In the genomic region with DNA sequence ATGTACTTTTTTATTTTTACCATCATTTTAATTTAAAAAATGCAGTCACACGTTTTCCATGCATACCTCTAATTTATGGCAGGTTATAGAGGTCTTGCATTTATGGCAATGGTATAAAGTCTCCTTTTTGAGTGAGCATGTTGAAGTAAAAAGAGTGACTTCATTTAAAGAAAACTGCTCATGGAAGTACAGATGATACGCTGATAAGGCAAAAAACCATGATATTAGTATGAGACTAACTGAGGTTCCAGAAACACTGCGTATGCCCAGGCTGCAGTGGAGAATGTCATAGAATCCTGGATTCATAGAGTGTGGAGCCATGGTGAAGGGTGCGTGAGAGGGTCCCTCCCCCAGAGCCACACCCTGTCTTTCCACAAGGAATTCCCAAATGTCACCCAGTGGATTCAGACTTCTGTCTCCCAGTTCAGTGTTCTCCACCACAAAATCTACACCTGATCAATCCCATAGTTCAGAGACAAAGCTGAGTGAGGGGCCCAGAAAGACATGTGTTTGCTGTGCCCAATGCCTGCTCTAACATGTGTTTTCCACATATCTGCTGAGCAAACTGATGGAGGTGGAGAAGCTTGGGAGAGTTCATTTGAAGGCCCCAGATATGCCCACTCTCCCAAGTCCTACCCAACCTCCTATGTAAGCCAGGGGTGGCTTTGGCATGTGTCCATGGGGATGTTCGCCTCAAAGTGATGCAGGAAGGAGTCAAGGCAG, we compare ENCODE assay signal across 32 cellular contexts.
"Had no signal": no experiment of that assay in that cellular context is flagged by ENCODE, and none has a peak within 500 bp of the region (broad histone marks: within the 10 kb centered on the region; RNA-seq: fewer than 3 reads in every experiment).

No MANE protein-coding gene starts in this region.

- H3K4me3 ChIP-seq: left lung, lung, neural progenitor cell, ovary, skin epidermis, stomach, testis, thyroid gland, transverse colon, upper lobe of left lung, vagina had no signal

- H3K27ac ChIP-seq: left lung, neural progenitor cell, neutrophil, ovary, skin epidermis, stomach, testis, thyroid gland, transverse colon, upper lobe of left lung, vagina had no signal

- H2AFZ ChIP-seq: neural progenitor cell had no signal

- H3K27ac Mint-ChIP-seq: immature natural killer cell; mesothelial cell of epicardium; naive B cell; natural killer cell; nephron progenitor cell; neural progenitor cell; progenitor cell of endocrine pancreas; stimulated activated naive B cell treated with anti-CD40 and anti-IgM and Interleukin-4, amounts not matched to agents 10 μg/mL and 1 μg/mL and 100 μg/mL, for 72 hours had no signal

- H3K36me3 ChIP-seq: left lung, neural progenitor cell, neutrophil, ovary, stomach, thyroid gland, transverse colon, upper lobe of left lung, vagina had no signal

- H3K9me3 ChIP-seq: left lung, neutrophil, ovary, stomach, testis, thyroid gland, transverse colon, upper lobe of left lung, vagina had no signal

- H3K4me2 ChIP-seq: neural progenitor cell had no signal

- FAIRE-seq: islet of Langerhans, kidney had no signal

- ATAC-seq: left colon; left lung; natural killer cell; right cardiac atrium; sciatic nerve; stimulated activated naive B cell treated with anti-CD40 and anti-IgM and Interleukin-4, amounts not matched to agents 10 μg/mL and 1 μg/mL and 100 μg/mL, for 72 hours; stimulated activated naive CD8-positive, alpha-beta T cell treated with anti-CD3 and anti-CD28 coated beads, Interleukin-15, Interleukin-2, amounts not matched to agents 100 U/mL and 50 U/mL, for 24 hours had no signal

- H3K4me1 ChIP-seq: left lung, neural progenitor cell, stomach, testis, thyroid gland, transverse colon, upper lobe of left lung, vagina had no signal

- H3K36me3 Mint-ChIP-seq: immature natural killer cell; mesothelial cell of epicardium; naive B cell; natural killer cell; neural progenitor cell; stimulated activated naive B cell treated with anti-CD40 and anti-IgM and Interleukin-4, amounts not matched to agents 10 μg/mL and 1 μg/mL and 100 μg/mL, for 72 hours had no signal

- H3K9ac ChIP-seq: neural progenitor cell had no signal

- DNase-seq: hippocampal formation; immature natural killer cell; kidney; left colon; left lung; mesendoderm; naive B cell; natural killer cell; nephron progenitor cell; occipital lobe; ovary; right cardiac atrium; stimulated activated CD4-positive, alpha-beta T cell treated with anti-CD3 and anti-CD28 coated beads, Interleukin-12 subunit alpha, Interleukin-12 subunit beta, amount 100 ng/mL, for 4 hours; stimulated activated CD4-positive, alpha-beta T cell treated with anti-CD3 and anti-CD28 coated beads, Interleukin-15, amount 100 ng/mL, for 24 hours; stimulated activated CD4-positive, alpha-beta T cell treated with anti-CD3 and anti-CD28 coated beads, Interleukin-2, amount 100 ng/mL, for 24 hours; stimulated activated CD4-positive, alpha-beta T cell treated with anti-CD3 and anti-CD28 coated beads, Interleukin-4, amount 100 ng/mL, for 1 hour; stimulated activated naive B cell treated with anti-CD40 and anti-IgM and Interleukin-4, amounts not matched to agents 10 μg/mL and 1 μg/mL and 100 μg/mL, for 72 hours; stimulated activated naive CD8-positive, alpha-beta T cell treated with anti-CD3 and anti-CD28 coated beads, Interleukin-15, Interleukin-2, amounts not matched to agents 100 U/mL and 50 U/mL, for 24 hours; stomach; testis; thyroid gland; transverse colon; upper lobe of left lung had no signal

- H3K4me1 Mint-ChIP-seq: immature natural killer cell; mesothelial cell of epicardium; naive B cell; natural killer cell; nephron progenitor cell; neural progenitor cell; stimulated activated naive B cell treated with anti-CD40 and anti-IgM and Interleukin-4, amounts not matched to agents 10 μg/mL and 1 μg/mL and 100 μg/mL, for 72 hours had no signal

- H3K4me3 Mint-ChIP-seq: immature natural killer cell; mesothelial cell of epicardium; naive B cell; natural killer cell; nephron progenitor cell; neural progenitor cell; stimulated activated naive B cell treated with anti-CD40 and anti-IgM and Interleukin-4, amounts not matched to agents 10 μg/mL and 1 μg/mL and 100 μg/mL, for 72 hours had no signal

- H3K9me3 Mint-ChIP-seq: immature natural killer cell, natural killer cell, neural progenitor cell had no signal

- H3K27me3 ChIP-seq: ovary, testis, thyroid gland, transverse colon, upper lobe of left lung, vagina had no signal
